Comparison of ENCODE assay signal across 8 cellular contexts in the genomic region with DNA sequence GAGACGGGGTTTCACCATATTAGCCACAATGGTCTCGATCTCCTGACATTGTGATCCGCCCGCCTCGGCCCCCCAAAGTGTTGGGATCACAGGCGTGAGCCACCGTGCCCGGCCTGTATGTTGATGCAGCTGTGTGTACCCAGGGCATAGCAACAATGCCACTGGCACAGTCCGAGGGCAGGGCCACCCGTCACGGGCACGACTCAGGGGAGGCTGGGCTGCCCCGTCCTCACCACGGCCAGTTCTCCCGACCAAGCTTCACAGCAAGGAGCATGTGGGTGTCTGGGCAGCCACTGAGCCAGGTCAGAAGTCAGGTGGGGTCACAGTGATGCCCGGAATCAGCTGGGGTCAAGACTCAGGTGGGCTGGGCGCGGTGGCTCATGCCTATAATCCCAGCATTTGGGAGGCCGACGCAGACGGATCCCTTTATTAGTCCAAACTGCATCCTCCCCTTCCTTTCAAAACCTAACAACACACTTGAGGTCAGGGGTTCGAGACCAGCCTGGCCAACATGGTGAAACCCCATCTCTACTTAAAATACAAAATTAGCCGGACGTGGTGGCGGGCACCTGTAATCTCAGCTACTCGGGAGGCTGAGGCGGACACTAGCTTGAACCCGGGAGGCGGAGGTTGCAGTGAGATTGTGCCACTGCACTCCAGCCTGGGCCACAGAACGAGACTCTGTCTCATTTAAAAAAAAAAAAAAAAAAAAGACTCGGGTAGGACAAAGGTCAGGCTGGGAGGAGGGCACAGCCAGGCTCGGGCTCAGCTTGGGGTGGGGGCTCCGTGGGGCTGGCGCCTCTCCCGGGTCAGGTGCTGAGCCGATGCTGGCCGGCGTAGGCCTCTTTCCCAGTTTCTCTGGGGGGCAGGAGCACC. TPM values are rescaled to one million over a fixed set of nuclear protein-coding genes. Genes with fewer than 3 reads are reported as not detected.
DNase-seq lines count a peak whose midpoint lies in the region; ATAC-seq and TF ChIP-seq lines count a peak whose summit lies in the region.

No MANE protein-coding gene starts in this region.

- WGBS in body of pancreas, 2 donors, result 58% methylated on average over 27 to 38 of the region's 38 CpGs
- WGBS in transverse colon (ENCODE audit: low coverage in 1 of 2), 2 donors, result 53% methylated on average over 38 of the region's 38 CpGs; no CpG with 5 or more reads in 1 of the 2 donors

- TF ChIP-seq CTCF in body of pancreas (IDR thresholded peaks at IDR 0.05) (no peak), lower lobe of right lung (IDR thresholded peaks at IDR 0.05) (no peak), transverse colon (IDR thresholded peaks at IDR 0.05) (no peak)

- no peaks in the 10 kb centered on the region for H3K9me3 Mint-ChIP-seq in activated naive CD4-positive, alpha-beta T cell treated with anti-CD3 and anti-CD28 coated beads, Interleukin-2, amount 10 ng/mL, durations not matched to agents 7 days and 5 days

- H3K27me3 Mint-ChIP-seq in activated naive CD4-positive, alpha-beta T cell treated with anti-CD3 and anti-CD28 coated beads, Interleukin-2, amount 10 ng/mL, durations not matched to agents 7 days and 5 days, result peaks cover 27% of the 10 kb centered on the region

- intact Hi-C loops in body of pancreas (cut with DNase I) (no loop called here), lower lobe of right lung (cut with DNase I) (no loop called here), transverse colon (cut with DNase I; ENCODE audit: low total_unique reads) (loop anchor here (2.0 to 5.0 kb wide), 2 partner anchors 42 to 70 kb away; a partner anchor contains a TSS)

- in situ Hi-C loops in transverse colon (cut with MboI; ENCODE audit: low pct_ligation_motif_present in 1 of 4, low pct_unique_long_range_greater_than_20kb in 1 of 4, low sequenced_read_pairs in 3 of 4), result no loop called here

- H3K4me3 ChIP-seq in body of pancreas (peak overlapping the region; percentile 66 to 95), lower lobe of right lung (peak overlapping the region; percentile 99), transverse colon (peak overlapping the region; percentile 68 to 94 (median 79))

- ATAC-seq in body of pancreas (peak; percentile 4), lower lobe of right lung (no peak)

- H3K4me1 ChIP-seq in body of pancreas, result peaks cover 32% of the 10 kb centered on the region
- H3K4me1 ChIP-seq in lower lobe of right lung, result peaks cover 26% of the 10 kb centered on the region
- H3K4me1 ChIP-seq in transverse colon, result peaks cover 12 to 30% (median 26%) of the 10 kb centered on the region in 4 donors

- H3K36me3 Mint-ChIP-seq in activated naive CD4-positive, alpha-beta T cell treated with anti-CD3 and anti-CD28 coated beads, Interleukin-2, amount 10 ng/mL, durations not matched to agents 7 days and 5 days, result peaks cover 4% of the 10 kb centered on the region

- peaks cover 23% of the 10 kb centered on the region for H3K4me1 Mint-ChIP-seq in activated naive CD4-positive, alpha-beta T cell treated with anti-CD3 and anti-CD28 coated beads, Interleukin-2, amount 10 ng/mL, durations not matched to agents 7 days and 5 days

- TF ChIP-seq EP300 in transverse colon (IDR thresholded peaks at IDR 0.05; ENCODE audit: low read depth), result no peak

- CTCF ChIA-PET in activated naive CD4-positive, alpha-beta T cell treated with anti-CD3 and anti-CD28 coated beads, Interleukin-2, amount 10 ng/mL, durations not matched to agents 7 days and 5 days (lab: Charles Lee), result interaction anchor here (1.6 to 7.9 kb wide), 2 partner anchors 20 to 35 kb away, joined by 3 to 71 read pairs; no protein-coding TSS in a partner anchor

- TF ChIP-seq POLR2A in body of pancreas (IDR thresholded peaks at IDR 0.05) (no peak), transverse colon (IDR thresholded peaks at IDR 0.05) (no peak)

- DNase-seq in activated naive CD4-positive, alpha-beta T cell treated with anti-CD3 and anti-CD28 coated beads, Interleukin-2, amount 10 ng/mL, durations not matched to agents 7 days and 5 days, result no peak
- no peak for DNase-seq in activated naive CD4-positive, alpha-beta T cell treated with anti-CD3 and anti-CD28 coated beads, Interleukin-2, amount 50 U/mL, for 16 hours
- DNase-seq in body of pancreas (no peak), lower lobe of right lung (no peak), transverse colon (peak; percentile 9), GM19240 (ENCODE audit: insufficient read length, low spot score) (no peak), NCI-H1417 treated with DMSO at 0.1 percent for 48 hours (lab: John Stamatoyannopoulos, UW) (no peak)
- no peak for DNase-seq in stimulated activated naive CD4-positive, alpha-beta T cell (lab: John Stamatoyannopoulos, UW)

- no peaks in the 10 kb centered on the region for H3K36me3 ChIP-seq in body of pancreas (replicated peaks in 1 of 2; ENCODE audit: insufficient read depth in 1 of 2, low read depth in 2 of 2)
- H3K36me3 ChIP-seq in lower lobe of right lung, result no peaks in the 10 kb centered on the region
- no peaks in the 10 kb centered on the region for H3K36me3 ChIP-seq in transverse colon

- peak overlapping the region; percentile 88 for H3K27ac Mint-ChIP-seq in activated naive CD4-positive, alpha-beta T cell treated with anti-CD3 and anti-CD28 coated beads, Interleukin-2, amount 10 ng/mL, durations not matched to agents 7 days and 5 days

- H3K27me3 ChIP-seq in body of pancreas (no peaks in the 10 kb centered on the region), lower lobe of right lung (ENCODE audit: low read depth) (peaks cover 4% of the 10 kb centered on the region), transverse colon (peaks cover 20% of the 10 kb centered on the region)

- no peaks in the 10 kb centered on the region for H3K9me3 ChIP-seq in body of pancreas
- H3K9me3 ChIP-seq in lower lobe of right lung, result no peaks in the 10 kb centered on the region
- no peaks in the 10 kb centered on the region for H3K9me3 ChIP-seq in transverse colon

- H3K27ac ChIP-seq in body of pancreas (peak overlapping the region; percentile 80 to 96 (median 86)), lower lobe of right lung (peak overlapping the region; percentile 91), transverse colon (peak overlapping the region; percentile 99)

- peak overlapping the region; percentile 79 for H3K4me3 Mint-ChIP-seq in activated naive CD4-positive, alpha-beta T cell treated with anti-CD3 and anti-CD28 coated beads, Interleukin-2, amount 10 ng/mL, durations not matched to agents 7 days and 5 days

RNA-seq across cellular contexts. Expression of a gene that starts 1.2 kb away (rescaled TPM):
- total RNA-seq in body of pancreas (100 to 1,000 TPM in 1 of 2 donors, 10 to 100 TPM in 1; 77.0 to 101 TPM), lower lobe of right lung (40.0 TPM), transverse colon (100 to 1,000 TPM in 3 of 4 donors, 10 to 100 TPM in 1; 72.0 to 116 (median 103) TPM)

RNA-seq across cellular contexts. Expression of a gene that starts 13.5 kb away (rescaled TPM):
- total RNA-seq in body of pancreas, result 1 to 10 TPM in 1 of 2 donors, not detected in 1; 5.3 TPM
- total RNA-seq in lower lobe of right lung, result 3.6 TPM
- total RNA-seq in transverse colon, result 1 to 10 TPM in 2 of 4 donors, not detected in 2; 1.1 to 1.8 TPM

RNA-seq across cellular contexts. Expression of a gene that starts 23.1 kb away (rescaled TPM):
- total RNA-seq in body of pancreas, result 10 to 100 TPM; 34.5 to 62.0 TPM
- total RNA-seq in lower lobe of right lung, result 18.8 TPM
- total RNA-seq in transverse colon, result 100 to 1,000 TPM in 1 of 4 donors, 10 to 100 TPM in 3; 18.0 to 103 (median 43.8) TPM

RNA-seq across cellular contexts. Expression of a gene that starts 34.1 kb away (rescaled TPM):
- total RNA-seq in body of pancreas (1 to 10 TPM in 1 of 2 donors, not detected in 1; 3.6 TPM), lower lobe of right lung (0.92 TPM), transverse colon (1 to 10 TPM in 3 of 4 donors, under 1 TPM in 1; 0.68 to 6.7 (median 2.9) TPM)

RNA-seq across cellular contexts. Expression of a gene that starts 42.0 kb away (rescaled TPM):
- total RNA-seq in body of pancreas (100 to 1,000 TPM; 176 to 264 TPM), lower lobe of right lung (366 TPM), transverse colon (1,000 to 10,000 TPM in 3 of 4 donors, 100 to 1,000 TPM in 1; 909 to 2,228 (median 1,224) TPM)
